In genomic region chr6:47157653-47158219, GRCh38 we compare ENCODE assay signal across 1 cellular context.
A peak's percentile ranks its signal among the peaks of the same experiment; 100 is the strongest.
TF ChIP-seq lines count a peak whose summit lies in the region.

No MANE protein-coding gene starts in this region.

TF ChIP-seq in HepG2, 621 proteins besides CTCF, POLR2A, EP300 and RAD21:
- TF ChIP-seq MAFF (IDR thresholded peaks at IDR 0.05; ENCODE audit: low read depth, low read length) = peak; percentile 98
- no peak for TF ChIP-seq SYNCRIP (IDR thresholded peaks at IDR 0.05; ENCODE audit: insufficient read depth, low read depth, low read length)
- peak; percentile 97 to 99 for TF ChIP-seq MAFK (conservative IDR thresholded peaks at IDR 0.05 in 1 of 2, IDR thresholded peaks at IDR 0.05 in 1 of 2; ENCODE audit: low read length in 2 of 2)
- TF ChIP-seq, protein P1, sequence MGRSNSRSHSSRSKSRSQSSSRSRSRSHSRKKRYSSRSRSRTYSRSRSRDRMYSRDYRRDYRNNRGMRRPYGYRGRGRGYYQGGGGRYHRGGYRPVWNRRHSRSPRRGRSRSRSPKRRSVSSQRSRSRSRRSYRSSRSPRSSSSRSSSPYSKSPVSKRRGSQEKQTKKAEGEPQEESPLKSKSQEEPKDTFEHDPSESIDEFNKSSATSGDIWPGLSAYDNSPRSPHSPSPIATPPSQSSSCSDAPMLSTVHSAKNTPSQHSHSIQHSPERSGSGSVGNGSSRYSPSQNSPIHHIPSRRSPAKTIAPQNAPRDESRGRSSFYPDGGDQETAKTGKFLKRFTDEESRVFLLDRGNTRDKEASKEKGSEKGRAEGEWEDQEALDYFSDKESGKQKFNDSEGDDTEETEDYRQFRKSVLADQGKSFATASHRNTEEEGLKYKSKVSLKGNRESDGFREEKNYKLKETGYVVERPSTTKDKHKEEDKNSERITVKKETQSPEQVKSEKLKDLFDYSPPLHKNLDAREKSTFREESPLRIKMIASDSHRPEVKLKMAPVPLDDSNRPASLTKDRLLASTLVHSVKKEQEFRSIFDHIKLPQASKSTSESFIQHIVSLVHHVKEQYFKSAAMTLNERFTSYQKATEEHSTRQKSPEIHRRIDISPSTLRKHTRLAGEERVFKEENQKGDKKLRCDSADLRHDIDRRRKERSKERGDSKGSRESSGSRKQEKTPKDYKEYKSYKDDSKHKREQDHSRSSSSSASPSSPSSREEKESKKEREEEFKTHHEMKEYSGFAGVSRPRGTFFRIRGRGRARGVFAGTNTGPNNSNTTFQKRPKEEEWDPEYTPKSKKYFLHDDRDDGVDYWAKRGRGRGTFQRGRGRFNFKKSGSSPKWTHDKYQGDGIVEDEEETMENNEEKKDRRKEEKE (IDR thresholded peaks at IDR 0.05) = no peak
- TF ChIP-seq ZNF205 (CRISPR knock-in tag; IDR thresholded peaks at IDR 0.05) = no peak
- TF ChIP-seq PITX1 (CRISPR knock-in tag; IDR thresholded peaks at IDR 0.05) = no peak
TF ChIP-seq in HepG2: peak in this region for 2.
